Comparison of ENCODE assay signal across 8 cellular contexts in genomic region chr10:79347226-79347893, GRCh38. TPM values are rescaled to one million over a fixed set of nuclear protein-coding genes. Genes with fewer than 3 reads are reported as not detected.
DNase-seq lines count a peak whose midpoint lies in the region; TF ChIP-seq lines count a peak whose summit lies in the region.

Gene PPIF, plus strand, starts transcription at chr10:79347469. Its CDS starts 80 bp downstream, at chr10:79347549.

- peak within 1 kb of the TSS; percentile 35 for H3K27ac Mint-ChIP-seq in neural crest cell (ENCODE audit: unreplicated experiment)

- H3K27me3 Mint-ChIP-seq in neural crest cell (ENCODE audit: low read depth): no peaks in the 10 kb centered on the region

- intact Hi-C loops in stomach (cut with DNase I; ENCODE audit: low total_unique reads): no loop called here

- peak within 1 kb of the TSS; percentile 91 to 96 (median 94) for H3K27ac ChIP-seq in stomach

- H3K27me3 ChIP-seq in stomach: no peaks in the 10 kb centered on the region

- peaks cover 12% of the 10 kb centered on the region for H3K4me1 Mint-ChIP-seq in neural crest cell

- 0 to 1% (median 0%) methylated on average over 33 to 77 of the region's 77 CpGs for WGBS in stomach, 5 donors

- TF ChIP-seq EP300 in stomach (IDR thresholded peaks at IDR 0.05): no peak

- H3K9me3 Mint-ChIP-seq in neural crest cell: no peaks in the 10 kb centered on the region

- H3K4me3 Mint-ChIP-seq in neural crest cell: peak within 1 kb of the TSS; percentile 83

- H3K4me3 ChIP-seq in fibroblast of villous mesenchyme (ENCODE audit: low read depth, low read length) (peak within 1 kb of the TSS; percentile 66), stomach (peak within 1 kb of the TSS; percentile 66 to 93 (median 78))

- H3K36me3 ChIP-seq in stomach: peaks cover 31 to 36% (median 34%) of the 10 kb centered on the region in 4 donors

- in situ Hi-C loops in G401 (cut with HindIII; ENCODE audit: low sequenced_read_pairs): loop anchor here (25.0 kb wide), 1 partner anchor 140 kb away; no protein-coding TSS in a partner anchor

- H3K4me1 ChIP-seq in stomach: peaks cover 55 to 79% (median 64%) of the 10 kb centered on the region in 4 donors

- no peak for TF ChIP-seq POLR2A in stomach (IDR thresholded peaks at IDR 0.05)

- DNase-seq in G401 (ENCODE audit: low spot score) (peak; percentile 92), GOT3 (lab: John Stamatoyannopoulos, UW) (peak; percentile 86), SHP77 (lab: John Stamatoyannopoulos, UW) (peak; percentile 39 to 64), activated gamma-delta T cell treated with Interleukin-2 at 50 U/mL for 16 hours (peak; percentile 93), fibroblast of villous mesenchyme (ENCODE audit: low read depth) (peak; percentile 93), neural crest cell (ENCODE audit: low read depth, low spot score) (peak; percentile 95), stomach (peak; percentile 97)

- no peaks in the 10 kb centered on the region for H3K9me3 ChIP-seq in stomach

- peaks cover 8% of the 10 kb centered on the region for H3K36me3 Mint-ChIP-seq in neural crest cell (ENCODE audit: low read depth)

- TF ChIP-seq CTCF in LNCAP (IDR thresholded peaks at IDR 0.05) (peak; percentile 96), fibroblast of villous mesenchyme (IDR thresholded peaks at IDR 0.05; ENCODE audit: insufficient read depth, low read depth, low read length) (peak; percentile 91), neural crest cell (conservative IDR thresholded peaks at IDR 0.05) (peak; percentile 91), stomach (IDR thresholded peaks at IDR 0.05) (peak in 6 of 7 experiments; percentile 47 to 100 (median 96))

RNA-seq across cellular contexts. Expression of gene PPIF, which starts in this region (rescaled TPM):
- total RNA-seq in G401 (2014; rRNA removed; shearing (Covaris generic)): 58.4 and 66.1 TPM in 2 replicates
- total RNA-seq in fibroblast of villous mesenchyme (32.9 and 42.7 TPM in 2 replicates), neural crest cell (74.2 and 76.8 TPM in 2 replicates), stomach (100 to 1,000 TPM in 1 of 5 donors, 10 to 100 TPM in 3, 1 to 10 TPM in 1; 6.4 to 149 (median 46.8) TPM)
- polyA plus RNA-seq in stomach: 100 to 1,000 TPM in 1 of 3 donors, 10 to 100 TPM in 2; 27.5 to 177 (median 54.7) TPM

Comparison
In these comparisons a context has a peak if more than half of its experiments do, and no peak if none do; other contexts are left out.
1. Peak in every context shown above with its lines: DNase-seq, H3K4me3 ChIP-seq and H3K27ac ChIP-seq.